Comparison of ENCODE assay signal across 7 cellular contexts in genomic region chr21:37208741-37209225, GRCh38. TPM values are rescaled to one million over a fixed set of nuclear protein-coding genes. Genes with fewer than 3 reads are reported as not detected.
A peak's percentile ranks its signal among the peaks of the same experiment; 100 is the strongest.
DNase-seq lines count a peak whose midpoint lies in the region; ATAC-seq and TF ChIP-seq lines count a peak whose summit lies in the region.

No MANE protein-coding gene starts in this region.

- intact Hi-C loops in CD4-positive, alpha-beta T cell (cut with DNase I, micrococcal nuclease), result no loop called here

- TF ChIP-seq CTCF in CD4-positive, alpha-beta T cell (IDR thresholded peaks at IDR 0.05), result no peak

- H3K27ac ChIP-seq in caudate nucleus (ENCODE audit: low read depth, low read length), result peak overlapping the region; percentile 11
- no peak overlapping the region for H3K27ac ChIP-seq in CD4-positive, alpha-beta T cell (ENCODE audit: low read depth, low read length)

- peak overlapping the region; percentile 75 for H3K4me3 Mint-ChIP-seq in stimulated activated memory B cell treated with anti-CD40 and anti-IgM and Interleukin-4, amounts not matched to agents 10 μg/mL and 1 μg/mL and 100 μg/mL, for 72 hours
- no peak overlapping the region for H3K4me3 Mint-ChIP-seq in CD4-positive, alpha-beta T cell

- no peaks in the 10 kb centered on the region for H3K9me3 ChIP-seq in CD4-positive, alpha-beta T cell (ENCODE audit: control insufficient read depth, low read length)

- CTCF ChIA-PET in CD4-positive, alpha-beta T cell (lab: Charles Lee), result no interaction called here

- ATAC-seq in GM19351 (IDR thresholded peaks at IDR 0.05; ENCODE audit: unreplicated experiment) (peak; percentile 33), HG02973 (IDR thresholded peaks at IDR 0.05; ENCODE audit: unreplicated experiment) (peak; percentile 31)
- peak; percentile 86 for ATAC-seq in stimulated activated memory B cell treated with anti-CD40 and anti-IgM and Interleukin-4, amounts not matched to agents 10 μg/mL and 1 μg/mL and 100 μg/mL, for 72 hours
- no peak for ATAC-seq in CD4-positive, alpha-beta T cell (ENCODE audit: poor library complexity)

- peaks cover 3% of the 10 kb centered on the region for H3K9me3 Mint-ChIP-seq in stimulated activated memory B cell treated with anti-CD40 and anti-IgM and Interleukin-4, amounts not matched to agents 10 μg/mL and 1 μg/mL and 100 μg/mL, for 72 hours
- peaks cover 2% of the 10 kb centered on the region for H3K9me3 Mint-ChIP-seq in CD4-positive, alpha-beta T cell

- POLR2A ChIA-PET in CD4-positive, alpha-beta T cell (lab: Charles Lee), result interaction anchor here (0.9 kb wide), 1 partner anchor 17 kb away, joined by 3 read pairs; no protein-coding TSS in a partner anchor

- H3K27ac Mint-ChIP-seq in stimulated activated memory B cell treated with anti-CD40 and anti-IgM and Interleukin-4, amounts not matched to agents 10 μg/mL and 1 μg/mL and 100 μg/mL, for 72 hours, result peak overlapping the region; percentile 86
- no peak overlapping the region for H3K27ac Mint-ChIP-seq in CD4-positive, alpha-beta T cell

- H3K4me1 Mint-ChIP-seq in stimulated activated memory B cell treated with anti-CD40 and anti-IgM and Interleukin-4, amounts not matched to agents 10 μg/mL and 1 μg/mL and 100 μg/mL, for 72 hours, result peaks cover 44% of the 10 kb centered on the region
- H3K4me1 Mint-ChIP-seq in CD4-positive, alpha-beta T cell (ENCODE audit: low read depth), result peaks cover 14% of the 10 kb centered on the region

- H3K36me3 Mint-ChIP-seq in stimulated activated memory B cell treated with anti-CD40 and anti-IgM and Interleukin-4, amounts not matched to agents 10 μg/mL and 1 μg/mL and 100 μg/mL, for 72 hours, result peaks cover 10% of the 10 kb centered on the region
- H3K36me3 Mint-ChIP-seq in CD4-positive, alpha-beta T cell (ENCODE audit: low read depth), result peaks cover 15% of the 10 kb centered on the region

- no peaks in the 10 kb centered on the region for H3K27me3 Mint-ChIP-seq in stimulated activated memory B cell treated with anti-CD40 and anti-IgM and Interleukin-4, amounts not matched to agents 10 μg/mL and 1 μg/mL and 100 μg/mL, for 72 hours
- no peaks in the 10 kb centered on the region for H3K27me3 Mint-ChIP-seq in CD4-positive, alpha-beta T cell

- DNase-seq in caudate nucleus (lab: John Stamatoyannopoulos, UW) (peak in 9 of 61 donors; percentile 8 to 28 (median 20)), DMS53 (lab: John Stamatoyannopoulos, UW) (no peak), NCI-H524 (lab: John Stamatoyannopoulos, UW) (no peak)
- no peak for DNase-seq in CD4-positive, alpha-beta T cell

- no peaks in the 10 kb centered on the region for H3K27me3 ChIP-seq in CD4-positive, alpha-beta T cell (ENCODE audit: control insufficient read depth, insufficient read depth, low read length)

RNA-seq across cellular contexts. Expression of gene VPS26C, which starts 58.4 kb away (rescaled TPM):
- 10 to 100 TPM; 31.8 to 36.0 TPM for total RNA-seq in CD4-positive, alpha-beta T cell
